ENCODE assay signal across 19 cellular contexts in genomic region chr3:3685721-3686120, GRCh38.
DNase-seq lines count a peak whose midpoint lies in the region; ATAC-seq and TF ChIP-seq lines count a peak whose summit lies in the region.
"Had no signal": no experiment of that assay in that cellular context is flagged by ENCODE, and none has a peak within 500 bp of the region (broad histone marks: within the 10 kb centered on the region; RNA-seq: fewer than 3 reads in every experiment).

No MANE protein-coding gene starts in this region.

- no peaks in the 10 kb centered on the region for H3K4me1 Mint-ChIP-seq in activated CD4-positive, alpha-beta memory T cell treated with anti-CD3 and anti-CD28 coated beads for 36 hours (ENCODE audit: low read depth)
- H3K4me1 Mint-ChIP-seq in type B pancreatic cell (ENCODE audit: unreplicated experiment), result no peaks in the 10 kb centered on the region
- H3K4me1 Mint-ChIP-seq: CD4-positive, alpha-beta memory T cell had no signal

- H2AK5ac ChIP-seq in mesendoderm (ENCODE audit: low read length), result no peak overlapping the region

- no peaks in the 10 kb centered on the region for H3K4me1 ChIP-seq in mesendoderm (ENCODE audit: control insufficient read depth, low read depth, low read length)
- H3K4me1 ChIP-seq: A549; BE2C; BLaER1 treated with 17β-estradiol and CSF1 and Interleukin-3, amounts not matched to agents 10 nM and 100 nM; HAP-1 had no signal

- H3K27ac Mint-ChIP-seq in activated CD4-positive, alpha-beta memory T cell treated with anti-CD3 and anti-CD28 coated beads for 36 hours, result no peak overlapping the region
- H3K27ac Mint-ChIP-seq in type B pancreatic cell, result no peak overlapping the region
- H3K27ac Mint-ChIP-seq: CD4-positive, alpha-beta memory T cell had no signal

- no peak overlapping the region for H3K4ac ChIP-seq in mesendoderm (ENCODE audit: low read depth, low read length)

- H3K56ac ChIP-seq in mesendoderm (ENCODE audit: low read length), result no peak overlapping the region

- POLR2A ChIA-PET in activated CD4-positive, alpha-beta memory T cell treated with anti-CD3 and anti-CD28 coated beads for 36 hours (lab: Charles Lee), result no interaction called here

- H3K79me2 ChIP-seq in mesendoderm (ENCODE audit: control insufficient read depth, insufficient read depth, low read length), result no peaks in the 10 kb centered on the region

- intact Hi-C loops in activated CD4-positive, alpha-beta memory T cell treated with anti-CD3 and anti-CD28 coated beads for 36 hours (cut with micrococcal nuclease), result no loop called here

- H3K18ac ChIP-seq in mesendoderm (ENCODE audit: low read length), result no peak overlapping the region

- H4K5ac ChIP-seq in mesendoderm (ENCODE audit: low read length), result no peak overlapping the region

- H3K23ac ChIP-seq in mesendoderm (ENCODE audit: low read length), result no peak overlapping the region

- H3K9ac ChIP-seq in mesendoderm (ENCODE audit: low read length), result no peak overlapping the region
- H3K9ac ChIP-seq: BLaER1 treated with 17β-estradiol and CSF1 and Interleukin-3, amounts not matched to agents 10 nM and 100 nM had no signal

- ATAC-seq in HG03039 (IDR thresholded peaks at IDR 0.05; ENCODE audit: unreplicated experiment), result no peak
- ATAC-seq: A549 had no signal

- H3K27me3 Mint-ChIP-seq in activated CD4-positive, alpha-beta memory T cell treated with anti-CD3 and anti-CD28 coated beads for 36 hours, result no peaks in the 10 kb centered on the region
- H3K27me3 Mint-ChIP-seq in type B pancreatic cell, result no peaks in the 10 kb centered on the region
- H3K27me3 Mint-ChIP-seq: CD4-positive, alpha-beta memory T cell had no signal

- TF ChIP-seq CTCF in 22Rv1 (IDR thresholded peaks at IDR 0.05) (no peak), VCaP (conservative IDR thresholded peaks at IDR 0.05) (no peak), type B pancreatic cell (conservative IDR thresholded peaks at IDR 0.05) (no peak)

- no peak overlapping the region for H2BK15ac ChIP-seq in mesendoderm (replicated peaks; ENCODE audit: low read depth)

- no peak overlapping the region for H4K8ac ChIP-seq in mesendoderm (ENCODE audit: low read depth, low read length)

- no peak overlapping the region for H3K4me3 Mint-ChIP-seq in activated CD4-positive, alpha-beta memory T cell treated with anti-CD3 and anti-CD28 coated beads for 36 hours
- no peak overlapping the region for H3K4me3 Mint-ChIP-seq in type B pancreatic cell
- H3K4me3 Mint-ChIP-seq: CD4-positive, alpha-beta memory T cell had no signal

- no peaks in the 10 kb centered on the region for H3K27me3 ChIP-seq in mesendoderm (ENCODE audit: insufficient read depth, low read length, poor library complexity)
- H3K27me3 ChIP-seq: BE2C; BLaER1 treated with 17β-estradiol and CSF1 and Interleukin-3, amounts not matched to agents 10 nM and 100 nM had no signal

- no CpG with 5 or more reads among the region's 7 CpGs for WGBS in mesendoderm (ENCODE audit: extremely low coverage, insufficient coverage, low lambda C conversion rate)

- no peaks in the 10 kb centered on the region for H3K36me3 Mint-ChIP-seq in activated CD4-positive, alpha-beta memory T cell treated with anti-CD3 and anti-CD28 coated beads for 36 hours
- H3K36me3 Mint-ChIP-seq in type B pancreatic cell, result no peaks in the 10 kb centered on the region
- H3K36me3 Mint-ChIP-seq: CD4-positive, alpha-beta memory T cell had no signal

- H3K27ac ChIP-seq in 22Rv1 (peak overlapping the region; percentile 61), VCaP (peak overlapping the region; percentile 94), mesendoderm (ENCODE audit: low read depth, low read length) (no peak overlapping the region)
- H3K27ac ChIP-seq: A549; BLaER1 treated with 17β-estradiol and CSF1 and Interleukin-3, amounts not matched to agents 10 nM and 100 nM had no signal

- no peaks in the 10 kb centered on the region for H3K79me1 ChIP-seq in mesendoderm (ENCODE audit: low read length)

- H3K4me2 ChIP-seq in mesendoderm (ENCODE audit: low read length), result no peak overlapping the region
- H3K4me2 ChIP-seq: A549; BLaER1 treated with 17β-estradiol and CSF1 and Interleukin-3, amounts not matched to agents 10 nM and 100 nM had no signal

- DNase-seq in mesendoderm, result no peak
- no peak for DNase-seq in activated CD4-positive, alpha-beta memory T cell treated with anti-CD3 and anti-CD28 coated beads for 36 hours
- DNase-seq in type B pancreatic cell (ENCODE audit: extremely low spot score, unreplicated experiment), result no peak
- DNase-seq: 8988T; ACHN; AML-193; BE2C; Calu3; CD4-positive, alpha-beta memory T cell; COR-L47; DMS153; DND-41; GOT3 had no signal

- H2BK5ac ChIP-seq in mesendoderm (ENCODE audit: low read length), result no peak overlapping the region

- H3K9me3 Mint-ChIP-seq in activated CD4-positive, alpha-beta memory T cell treated with anti-CD3 and anti-CD28 coated beads for 36 hours, result no peaks in the 10 kb centered on the region
- H3K9me3 Mint-ChIP-seq in type B pancreatic cell, result no peaks in the 10 kb centered on the region

- CTCF ChIA-PET in activated CD4-positive, alpha-beta memory T cell treated with anti-CD3 and anti-CD28 coated beads for 36 hours (lab: Charles Lee), result no interaction called here

- H3K4me3 ChIP-seq in mesendoderm (ENCODE audit: low read length), result no peak overlapping the region
- H3K4me3 ChIP-seq: A549; BLaER1 treated with 17β-estradiol and CSF1 and Interleukin-3, amounts not matched to agents 10 nM and 100 nM; HAP-1 had no signal

- H3K36me3 ChIP-seq in mesendoderm (ENCODE audit: control insufficient read depth, insufficient read depth, low read length), result no peaks in the 10 kb centered on the region
- H3K36me3 ChIP-seq: BE2C; BLaER1 treated with 17β-estradiol and CSF1 and Interleukin-3, amounts not matched to agents 10 nM and 100 nM; HAP-1 had no signal

- H2BK120ac ChIP-seq in mesendoderm (ENCODE audit: low read depth, low read length), result peak overlapping the region; percentile 9
